Comparison of ENCODE assay signal across 8 cellular contexts in genomic region chr19:1094978-1095701, GRCh38. TPM values are rescaled to one million over a fixed set of nuclear protein-coding genes. Genes with fewer than 3 reads are reported as not detected.
DNase-seq lines count a peak whose midpoint lies in the region; ATAC-seq and TF ChIP-seq lines count a peak whose summit lies in the region.

POLR2E (minus strand) TSS chr19:1095375; CDS start chr19:1095315, 60 bp downstream.

- peaks cover 63% of the 10 kb centered on the region for H3K4me1 Mint-ChIP-seq in dendritic cell treated with granulocyte-macrophage colony-stimulating factor and Interleukin-4, amounts not matched to agents 40 ng/mL and 50 ng/mL, for 4 days (ENCODE audit: low read depth)

- H3K27ac ChIP-seq in left lung, result peak within 1 kb of the TSS; percentile 37 to 78

- peak within 1 kb of the TSS; percentile 88 for H3K4me3 Mint-ChIP-seq in dendritic cell treated with granulocyte-macrophage colony-stimulating factor and Interleukin-4, amounts not matched to agents 40 ng/mL and 50 ng/mL, for 4 days

- DNase-seq in BJ (ENCODE audit: low read depth) (peak; percentile 75), GM19240 (ENCODE audit: insufficient read length, low spot score) (peak; percentile 98), NCI-H69 (lab: John Stamatoyannopoulos, UW) (peak; percentile 99), left lung (peak; percentile 99 to 100)
- DNase-seq in activated CD4-positive, alpha-beta T cell treated with anti-CD3 and anti-CD28 coated beads, Interleukin-2, amount 50 U/mL, for 24 hours (ENCODE audit: low read depth in 1 of 2, low spot score in 1 of 2), result peak; percentile 98
- peak; percentile 99 for DNase-seq in stimulated activated CD4-positive, alpha-beta T cell treated with anti-CD3 and anti-CD28 coated beads, Interleukin-2, amount 100 ng/mL, for 48 hours

- peaks cover 58% of the 10 kb centered on the region for H3K36me3 Mint-ChIP-seq in dendritic cell treated with granulocyte-macrophage colony-stimulating factor and Interleukin-4, amounts not matched to agents 40 ng/mL and 50 ng/mL, for 4 days (ENCODE audit: low read depth)

- POLR2A ChIA-PET in BJ (lab: Charles Lee), result interaction anchor here (0.7 kb wide), 1 partner anchor 111 kb away, joined by 3 read pairs; no protein-coding TSS in a partner anchor

- peaks cover 0 to 1% of the 10 kb centered on the region in 2 donors for H3K9me3 ChIP-seq in left lung

- peaks cover 17 to 63% of the 10 kb centered on the region in 2 donors for H3K4me1 ChIP-seq in left lung

- TF ChIP-seq CTCF in BJ (IDR thresholded peaks at IDR 0.05; ENCODE audit: insufficient read depth, low read depth, low read length) (no peak), left lung (IDR thresholded peaks at IDR 0.05) (no peak)

- CTCF ChIA-PET in BJ (lab: Yijun Ruan, JAX), result interaction anchor here (0.7 kb wide), 1 partner anchor 234 kb away, joined by 3 read pairs; no protein-coding TSS in a partner anchor

- H3K27ac Mint-ChIP-seq in dendritic cell treated with granulocyte-macrophage colony-stimulating factor and Interleukin-4, amounts not matched to agents 40 ng/mL and 50 ng/mL, for 4 days, result peak within 1 kb of the TSS; percentile 82

- intact Hi-C loops in dendritic cell treated with granulocyte-macrophage colony-stimulating factor and Interleukin-4, amounts not matched to agents 40 ng/mL and 50 ng/mL, for 4 days (cut with micrococcal nuclease), result no loop called here
- intact Hi-C loops in left lung (cut with DNase I), result no loop called here

- H3K27me3 ChIP-seq in BJ (ENCODE audit: control insufficient read depth, insufficient read depth, low read length) (no peaks in the 10 kb centered on the region), left lung (no peaks in the 10 kb centered on the region)

- peak; percentile 72 for ATAC-seq in HG03469 (IDR thresholded peaks at IDR 0.05; ENCODE audit: unreplicated experiment)
- peak; percentile 89 for ATAC-seq in left lung

- H3K36me3 ChIP-seq in BJ (ENCODE audit: control insufficient read depth, insufficient read depth, low read length) (peaks cover 15% of the 10 kb centered on the region), left lung (peaks cover 0 to 37% of the 10 kb centered on the region in 2 donors)

- H3K4me3 ChIP-seq in BJ (ENCODE audit: low read depth, low read length) (peak within 1 kb of the TSS; percentile 99), left lung (peak within 1 kb of the TSS; percentile 87 to 88)

- no peaks in the 10 kb centered on the region for H3K27me3 Mint-ChIP-seq in dendritic cell treated with granulocyte-macrophage colony-stimulating factor and Interleukin-4, amounts not matched to agents 40 ng/mL and 50 ng/mL, for 4 days

- H3K9me3 Mint-ChIP-seq in dendritic cell treated with granulocyte-macrophage colony-stimulating factor and Interleukin-4, amounts not matched to agents 40 ng/mL and 50 ng/mL, for 4 days, result peaks cover 7% of the 10 kb centered on the region

RNA-seq across cellular contexts. Expression of gene POLR2E, which starts in this region (rescaled TPM):
- polyA plus RNA-seq in BJ (2011; rRNA removed), result 174 and 292 TPM in 2 replicates
- polyA minus RNA-seq in BJ (2011; rRNA and poly(A)+ RNA removed), result 104 and 159 TPM in 2 replicates
- total RNA-seq in left lung, result 100 to 1,000 TPM; 139 to 160 TPM

Comparison
In these comparisons a context has a peak if more than half of its experiments do, and no peak if none do; other contexts are left out.
1. Peak in every context shown above with its lines: DNase-seq, ATAC-seq, H3K4me3 ChIP-seq and H3K27ac ChIP-seq.